Comparison of ENCODE assay signal across 1 cellular context in genomic region chr4:186537843-186538521, GRCh38.
TF ChIP-seq lines count a peak whose summit lies in the region.

No MANE protein-coding gene starts in this region.

TF ChIP-seq in K562, 482 proteins besides CTCF, POLR2A, EP300 and RAD21 (continued from another document):
- TF ChIP-seq ZBTB26 (CRISPR knock-in tag; IDR thresholded peaks at IDR 0.05) (no peak), AFF1 (IDR thresholded peaks at IDR 0.05; ENCODE audit: low read depth in 1 of 2, partially characterized antibody in 2 of 2) (peak in 1 of 2 experiments; percentile 25)
- TF ChIP-seq, protein P1, sequence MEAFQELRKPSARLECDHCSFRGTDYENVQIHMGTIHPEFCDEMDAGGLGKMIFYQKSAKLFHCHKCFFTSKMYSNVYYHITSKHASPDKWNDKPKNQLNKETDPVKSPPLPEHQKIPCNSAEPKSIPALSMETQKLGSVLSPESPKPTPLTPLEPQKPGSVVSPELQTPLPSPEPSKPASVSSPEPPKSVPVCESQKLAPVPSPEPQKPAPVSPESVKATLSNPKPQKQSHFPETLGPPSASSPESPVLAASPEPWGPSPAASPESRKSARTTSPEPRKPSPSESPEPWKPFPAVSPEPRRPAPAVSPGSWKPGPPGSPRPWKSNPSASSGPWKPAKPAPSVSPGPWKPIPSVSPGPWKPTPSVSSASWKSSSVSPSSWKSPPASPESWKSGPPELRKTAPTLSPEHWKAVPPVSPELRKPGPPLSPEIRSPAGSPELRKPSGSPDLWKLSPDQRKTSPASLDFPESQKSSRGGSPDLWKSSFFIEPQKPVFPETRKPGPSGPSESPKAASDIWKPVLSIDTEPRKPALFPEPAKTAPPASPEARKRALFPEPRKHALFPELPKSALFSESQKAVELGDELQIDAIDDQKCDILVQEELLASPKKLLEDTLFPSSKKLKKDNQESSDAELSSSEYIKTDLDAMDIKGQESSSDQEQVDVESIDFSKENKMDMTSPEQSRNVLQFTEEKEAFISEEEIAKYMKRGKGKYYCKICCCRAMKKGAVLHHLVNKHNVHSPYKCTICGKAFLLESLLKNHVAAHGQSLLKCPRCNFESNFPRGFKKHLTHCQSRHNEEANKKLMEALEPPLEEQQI (IDR thresholded peaks at IDR 0.05): no peak
